In the genomic region with DNA sequence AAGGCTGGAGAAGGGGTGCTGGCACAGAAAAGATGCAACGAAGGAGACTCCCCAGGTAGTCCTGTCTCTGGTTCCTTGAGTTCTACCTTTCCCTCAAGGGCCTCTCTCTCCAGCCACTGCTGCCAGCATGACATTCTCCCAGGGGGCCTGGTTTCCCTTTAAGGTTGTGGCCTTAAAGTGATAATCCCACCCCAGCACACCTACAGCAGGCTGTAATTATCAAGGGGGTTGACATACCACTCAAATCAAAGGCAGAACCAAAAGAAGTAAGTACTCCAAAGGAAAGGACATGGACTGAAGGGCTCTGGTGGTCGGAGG, we compare ENCODE assay signal across 24 cellular contexts.
DNase-seq lines count a peak whose midpoint lies in the region; ATAC-seq and TF ChIP-seq lines count a peak whose summit lies in the region.
"Had no signal": no experiment of that assay in that cellular context is flagged by ENCODE, and none has a peak within 500 bp of the region (broad histone marks: within the 10 kb centered on the region; RNA-seq: fewer than 3 reads in every experiment).

No MANE protein-coding gene starts in this region.

- no peak for TF ChIP-seq EP300 in suprapubic skin (IDR thresholded peaks at IDR 0.05)

- no peaks in the 10 kb centered on the region for H3K36me3 ChIP-seq in suprapubic skin
- H3K36me3 ChIP-seq: brain microvascular endothelial cell, upper lobe of left lung had no signal

- H3K4me3 ChIP-seq in suprapubic skin = no peak overlapping the region
- H3K4me3 ChIP-seq: lung, SK-N-MC, smooth muscle cell, upper lobe of left lung had no signal

- no peak overlapping the region for H3K4me3 Mint-ChIP-seq in activated naive CD4-positive, alpha-beta T cell treated with anti-CD3 and anti-CD28 coated beads, Interleukin-2, amount 10 ng/mL, durations not matched to agents 7 days and 5 days
- H3K4me3 Mint-ChIP-seq in MCF 10A (ENCODE audit: unreplicated experiment) = no peak overlapping the region
- H3K4me3 Mint-ChIP-seq: activated naive CD8-positive, alpha-beta T cell treated with anti-CD3 and anti-CD28 coated beads, Interleukin-2, amount 10 ng/mL, durations not matched to agents 7 days and 5 days; natural killer cell had no signal

- ATAC-seq in HG02571 (IDR thresholded peaks at IDR 0.05; ENCODE audit: unreplicated experiment) (peak; percentile 10), sciatic nerve (no peak)
- ATAC-seq: natural killer cell, Panc1 had no signal

- no peaks in the 10 kb centered on the region for H3K4me1 ChIP-seq in suprapubic skin

- H3K4me1 Mint-ChIP-seq in activated naive CD4-positive, alpha-beta T cell treated with anti-CD3 and anti-CD28 coated beads, Interleukin-2, amount 10 ng/mL, durations not matched to agents 7 days and 5 days = no peaks in the 10 kb centered on the region
- peaks cover 5% of the 10 kb centered on the region for H3K4me1 Mint-ChIP-seq in MCF 10A (ENCODE audit: insufficient read depth, unreplicated experiment)
- H3K4me1 Mint-ChIP-seq: activated naive CD8-positive, alpha-beta T cell treated with anti-CD3 and anti-CD28 coated beads, Interleukin-2, amount 10 ng/mL, durations not matched to agents 7 days and 5 days; natural killer cell had no signal

- H3K27ac ChIP-seq in suprapubic skin = no peak overlapping the region
- H3K27ac ChIP-seq: 22Rv1, brain microvascular endothelial cell, C4-2B, SK-N-MC, upper lobe of left lung had no signal

- intact Hi-C loops in sciatic nerve (cut with DNase I) = no loop called here
- intact Hi-C loops in MCF 10A (cut with micrococcal nuclease) = no loop called here

- H3K27me3 ChIP-seq in suprapubic skin = no peaks in the 10 kb centered on the region
- H3K27me3 ChIP-seq: brain microvascular endothelial cell, upper lobe of left lung had no signal

- H3K27ac Mint-ChIP-seq in activated naive CD4-positive, alpha-beta T cell treated with anti-CD3 and anti-CD28 coated beads, Interleukin-2, amount 10 ng/mL, durations not matched to agents 7 days and 5 days = no peak overlapping the region
- H3K27ac Mint-ChIP-seq in MCF 10A (ENCODE audit: low read depth, unreplicated experiment) = no peak overlapping the region
- H3K27ac Mint-ChIP-seq: activated naive CD8-positive, alpha-beta T cell treated with anti-CD3 and anti-CD28 coated beads, Interleukin-2, amount 10 ng/mL, durations not matched to agents 7 days and 5 days; natural killer cell; progenitor cell of endocrine pancreas had no signal

- CTCF ChIA-PET in activated naive CD4-positive, alpha-beta T cell treated with anti-CD3 and anti-CD28 coated beads, Interleukin-2, amount 10 ng/mL, durations not matched to agents 7 days and 5 days (lab: Charles Lee) = no interaction called here
- CTCF ChIA-PET in MCF 10A (lab: Yijun Ruan, JAX) = no interaction called here

- POLR2A ChIA-PET in MCF 10A (lab: Yijun Ruan, JAX) = no interaction called here

- TF ChIP-seq CTCF in suprapubic skin (IDR thresholded peaks at IDR 0.05) = no peak
- TF ChIP-seq CTCF in MCF 10A (IDR thresholded peaks at IDR 0.05; ENCODE audit: unreplicated experiment) = no peak

- BruUV-seq in MCF 10A (replicated peaks; lab: Mats Ljungman, UMichigan) = no TSS peak

- DNase-seq in DMS53 (lab: John Stamatoyannopoulos, UW) (peak; percentile 50), DMS53 treated with DMSO at 0.1 percent for 48 hours (lab: John Stamatoyannopoulos, UW; ENCODE audit: unreplicated experiment) (no peak), NAMALWA (ENCODE audit: low spot score) (peak; percentile 60), sciatic nerve (ENCODE audit: low spot score) (peak; percentile 42), suprapubic skin (ENCODE audit: low spot score in 2 of 2) (no peak), MCF 10A (ENCODE audit: unreplicated experiment) (no peak)
- no peak for DNase-seq in activated naive CD4-positive, alpha-beta T cell treated with anti-CD3 and anti-CD28 coated beads, Interleukin-2, amount 10 ng/mL, durations not matched to agents 7 days and 5 days
- DNase-seq: activated CD4-positive, alpha-beta T cell treated with anti-CD3 and anti-CD28 coated beads, Interleukin-2, amount 50 U/mL, for 1 hour; activated naive CD8-positive, alpha-beta T cell treated with anti-CD3 and anti-CD28 coated beads, Interleukin-2, amount 10 ng/mL, durations not matched to agents 7 days and 5 days; activated T-cell treated with anti-CD3 and anti-CD28 coated beads, Interleukin-2, amount 50 U/mL, for 1 hour; brain microvascular endothelial cell; dermis blood vessel endothelial cell; DND-41; natural killer cell; NCI-H2081 had no signal

- H3K27me3 Mint-ChIP-seq in activated naive CD4-positive, alpha-beta T cell treated with anti-CD3 and anti-CD28 coated beads, Interleukin-2, amount 10 ng/mL, durations not matched to agents 7 days and 5 days = no peaks in the 10 kb centered on the region
- H3K27me3 Mint-ChIP-seq in MCF 10A (ENCODE audit: insufficient read depth, unreplicated experiment) = no peaks in the 10 kb centered on the region

- H3K9me3 Mint-ChIP-seq in activated naive CD4-positive, alpha-beta T cell treated with anti-CD3 and anti-CD28 coated beads, Interleukin-2, amount 10 ng/mL, durations not matched to agents 7 days and 5 days = no peaks in the 10 kb centered on the region
- H3K9me3 Mint-ChIP-seq in MCF 10A (ENCODE audit: unreplicated experiment) = no peaks in the 10 kb centered on the region
- H3K9me3 Mint-ChIP-seq: activated naive CD8-positive, alpha-beta T cell treated with anti-CD3 and anti-CD28 coated beads, Interleukin-2, amount 10 ng/mL, durations not matched to agents 7 days and 5 days; natural killer cell had no signal

- TF ChIP-seq POLR2A in suprapubic skin (IDR thresholded peaks at IDR 0.05) = no peak

- H3K9me3 ChIP-seq in suprapubic skin = no peaks in the 10 kb centered on the region
- H3K9me3 ChIP-seq: upper lobe of left lung had no signal

- H3K36me3 Mint-ChIP-seq in activated naive CD4-positive, alpha-beta T cell treated with anti-CD3 and anti-CD28 coated beads, Interleukin-2, amount 10 ng/mL, durations not matched to agents 7 days and 5 days = no peaks in the 10 kb centered on the region
- H3K36me3 Mint-ChIP-seq in MCF 10A (ENCODE audit: insufficient read depth, unreplicated experiment) = no peaks in the 10 kb centered on the region
- H3K36me3 Mint-ChIP-seq: activated naive CD8-positive, alpha-beta T cell treated with anti-CD3 and anti-CD28 coated beads, Interleukin-2, amount 10 ng/mL, durations not matched to agents 7 days and 5 days; natural killer cell had no signal

- 81% methylated on average over 2 of the region's 2 CpGs for WGBS in suprapubic skin

Comparison
In these comparisons a context has a peak if more than half of its experiments do, and no peak if none do; other contexts are left out.
1. DNase-seq: peak in DMS53 (single experiment), NAMALWA (single experiment) and sciatic nerve (single experiment); none in DMS53 treated with DMSO at 0.1 percent for 48 hours (single experiment), suprapubic skin (0 of 2), activated naive CD4-positive, alpha-beta T cell treated with anti-CD3 and anti-CD28 coated beads, Interleukin-2, amount 10 ng/mL, durations not matched to agents 7 days and 5 days (single experiment) and MCF 10A (single experiment).